ENCODE assay signal across 2 cellular contexts in the genomic region with DNA sequence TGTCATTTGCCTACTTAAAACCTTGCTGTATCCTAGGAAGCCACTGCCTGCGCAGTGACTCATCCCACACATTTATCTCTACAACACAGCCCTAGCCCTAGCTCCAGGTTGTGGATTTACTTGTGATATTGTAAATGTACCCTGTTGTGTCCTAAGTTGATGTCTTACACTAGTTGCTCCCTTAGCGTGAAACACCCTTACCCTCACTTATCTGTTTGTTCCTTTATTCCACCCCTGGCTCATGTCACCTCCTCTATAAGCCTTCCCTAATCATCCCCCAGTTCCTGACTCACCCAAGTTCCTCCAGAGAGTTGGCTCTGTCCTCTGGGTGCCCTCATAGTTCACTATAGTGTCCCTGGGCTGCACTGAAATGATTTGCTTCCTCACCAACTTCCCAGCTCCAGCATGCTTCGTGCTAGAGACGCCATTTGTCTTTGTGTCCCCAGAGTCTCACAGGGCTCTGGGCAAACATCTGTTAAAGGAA.
TF ChIP-seq lines count a peak whose summit lies in the region.

No MANE protein-coding gene starts in this region.

TF ChIP-seq in GM23338, 12 proteins besides CTCF, POLR2A, EP300 and RAD21 (continues in another document):
- TF ChIP-seq, protein P1, sequence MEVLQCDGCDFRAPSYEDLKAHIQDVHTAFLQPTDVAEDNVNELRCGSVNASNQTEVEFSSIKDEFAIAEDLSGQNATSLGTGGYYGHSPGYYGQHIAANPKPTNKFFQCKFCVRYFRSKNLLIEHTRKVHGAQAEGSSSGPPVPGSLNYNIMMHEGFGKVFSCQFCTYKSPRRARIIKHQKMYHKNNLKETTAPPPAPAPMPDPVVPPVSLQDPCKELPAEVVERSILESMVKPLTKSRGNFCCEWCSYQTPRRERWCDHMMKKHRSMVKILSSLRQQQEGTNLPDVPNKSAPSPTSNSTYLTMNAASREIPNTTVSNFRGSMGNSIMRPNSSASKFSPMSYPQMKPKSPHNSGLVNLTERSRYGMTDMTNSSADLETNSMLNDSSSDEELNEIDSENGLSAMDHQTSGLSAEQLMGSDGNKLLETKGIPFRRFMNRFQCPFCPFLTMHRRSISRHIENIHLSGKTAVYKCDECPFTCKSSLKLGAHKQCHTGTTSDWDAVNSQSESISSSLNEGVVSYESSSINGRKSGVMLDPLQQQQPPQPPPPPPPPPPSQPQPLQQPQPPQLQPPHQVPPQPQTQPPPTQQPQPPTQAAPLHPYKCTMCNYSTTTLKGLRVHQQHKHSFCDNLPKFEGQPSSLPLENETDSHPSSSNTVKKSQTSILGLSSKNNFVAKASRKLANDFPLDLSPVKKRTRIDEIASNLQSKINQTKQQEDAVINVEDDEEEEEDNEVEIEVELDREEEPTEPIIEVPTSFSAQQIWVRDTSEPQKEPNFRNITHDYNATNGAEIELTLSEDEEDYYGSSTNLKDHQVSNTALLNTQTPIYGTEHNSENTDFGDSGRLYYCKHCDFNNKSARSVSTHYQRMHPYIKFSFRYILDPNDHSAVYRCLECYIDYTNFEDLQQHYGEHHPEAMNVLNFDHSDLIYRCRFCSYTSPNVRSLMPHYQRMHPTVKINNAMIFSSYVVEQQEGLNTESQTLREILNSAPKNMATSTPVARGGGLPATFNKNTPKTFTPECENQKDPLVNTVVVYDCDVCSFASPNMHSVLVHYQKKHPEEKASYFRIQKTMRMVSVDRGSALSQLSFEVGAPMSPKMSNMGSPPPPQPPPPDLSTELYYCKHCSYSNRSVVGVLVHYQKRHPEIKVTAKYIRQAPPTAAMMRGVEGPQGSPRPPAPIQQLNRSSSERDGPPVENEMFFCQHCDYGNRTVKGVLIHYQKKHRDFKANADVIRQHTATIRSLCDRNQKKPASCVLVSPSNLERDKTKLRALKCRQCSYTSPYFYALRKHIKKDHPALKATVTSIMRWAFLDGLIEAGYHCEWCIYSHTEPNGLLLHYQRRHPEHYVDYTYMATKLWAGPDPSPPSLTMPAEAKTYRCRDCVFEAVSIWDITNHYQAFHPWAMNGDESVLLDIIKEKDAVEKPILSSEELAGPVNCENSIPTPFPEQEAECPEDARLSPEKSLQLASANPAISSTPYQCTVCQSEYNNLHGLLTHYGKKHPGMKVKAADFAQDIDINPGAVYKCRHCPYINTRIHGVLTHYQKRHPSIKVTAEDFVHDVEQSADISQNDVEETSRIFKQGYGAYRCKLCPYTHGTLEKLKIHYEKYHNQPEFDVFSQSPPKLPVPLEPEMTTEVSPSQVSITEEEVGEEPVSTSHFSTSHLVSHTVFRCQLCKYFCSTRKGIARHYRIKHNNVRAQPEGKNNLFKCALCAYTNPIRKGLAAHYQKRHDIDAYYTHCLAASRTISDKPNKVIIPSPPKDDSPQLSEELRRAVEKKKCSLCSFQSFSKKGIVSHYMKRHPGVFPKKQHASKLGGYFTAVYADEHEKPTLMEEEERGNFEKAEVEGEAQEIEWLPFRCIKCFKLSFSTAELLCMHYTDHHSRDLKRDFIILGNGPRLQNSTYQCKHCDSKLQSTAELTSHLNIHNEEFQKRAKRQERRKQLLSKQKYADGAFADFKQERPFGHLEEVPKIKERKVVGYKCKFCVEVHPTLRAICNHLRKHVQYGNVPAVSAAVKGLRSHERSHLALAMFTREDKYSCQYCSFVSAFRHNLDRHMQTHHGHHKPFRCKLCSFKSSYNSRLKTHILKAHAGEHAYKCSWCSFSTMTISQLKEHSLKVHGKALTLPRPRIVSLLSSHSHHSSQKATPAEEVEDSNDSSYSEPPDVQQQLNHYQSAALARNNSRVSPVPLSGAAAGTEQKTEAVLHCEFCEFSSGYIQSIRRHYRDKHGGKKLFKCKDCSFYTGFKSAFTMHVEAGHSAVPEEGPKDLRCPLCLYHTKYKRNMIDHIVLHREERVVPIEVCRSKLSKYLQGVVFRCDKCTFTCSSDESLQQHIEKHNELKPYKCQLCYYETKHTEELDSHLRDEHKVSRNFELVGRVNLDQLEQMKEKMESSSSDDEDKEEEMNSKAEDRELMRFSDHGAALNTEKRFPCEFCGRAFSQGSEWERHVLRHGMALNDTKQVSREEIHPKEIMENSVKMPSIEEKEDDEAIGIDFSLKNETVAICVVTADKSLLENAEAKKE (CRISPR knock-in tag; IDR thresholded peaks at IDR 0.05), result no peak
- no peak for TF ChIP-seq EZH2 (IDR thresholded peaks at IDR 0.05; ENCODE audit: low read depth, unreplicated experiment)
- no peak for TF ChIP-seq STAT1 (IDR thresholded peaks at IDR 0.05; ENCODE audit: unreplicated experiment)
- no peak for TF ChIP-seq JUNB (IDR thresholded peaks at IDR 0.05; ENCODE audit: unreplicated experiment)
- TF ChIP-seq REST (IDR thresholded peaks at IDR 0.05; ENCODE audit: unreplicated experiment), result no peak
- TF ChIP-seq CREB1 (CRISPR knock-in tag; IDR thresholded peaks at IDR 0.05; ENCODE audit: low read depth), result no peak
- no peak for TF ChIP-seq ETS1 (IDR thresholded peaks at IDR 0.05)
- TF ChIP-seq POLR2AphosphoS5 (IDR thresholded peaks at IDR 0.05; ENCODE audit: low read depth), result no peak
- no peak for TF ChIP-seq ZNF331 (CRISPR knock-in tag; IDR thresholded peaks at IDR 0.05; ENCODE audit: low read depth)

TF ChIP-seq in H1, 55 proteins besides CTCF, POLR2A, EP300 and RAD21:
- TF ChIP-seq, protein P2, sequence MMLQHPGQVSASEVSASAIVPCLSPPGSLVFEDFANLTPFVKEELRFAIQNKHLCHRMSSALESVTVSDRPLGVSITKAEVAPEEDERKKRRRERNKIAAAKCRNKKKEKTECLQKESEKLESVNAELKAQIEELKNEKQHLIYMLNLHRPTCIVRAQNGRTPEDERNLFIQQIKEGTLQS (IDR thresholded peaks at IDR 0.05; ENCODE audit: insufficient read depth, low read depth, low read length), result no peak
- TF ChIP-seq YY1 (IDR thresholded peaks at IDR 0.05; ENCODE audit: low read depth, low read length) (no peak), CEBPB (IDR thresholded peaks at IDR 0.05; ENCODE audit: low read depth, low read length) (no peak), SP1 (IDR thresholded peaks at IDR 0.05; ENCODE audit: low read depth, low read length) (no peak), KDM4A (IDR thresholded peaks at IDR 0.05; ENCODE audit: low read depth, low read length, severe bottlenecking) (no peak), JUN (IDR thresholded peaks at IDR 0.05; ENCODE audit: low read depth, low read length) (no peak), CTBP2 (IDR thresholded peaks at IDR 0.05; ENCODE audit: borderline replicate concordance, insufficient read depth, insufficient read length, low read length) (no peak), CREB1 (IDR thresholded peaks at IDR 0.05) (no peak), RNF2 (IDR thresholded peaks at IDR 0.05; ENCODE audit: borderline replicate concordance, low read depth, low read length, missing control alignments, poor library complexity, severe bottlenecking) (no peak), POLR2AphosphoS5 (IDR thresholded peaks at IDR 0.05; ENCODE audit: low read depth, low read length) (no peak), EZH2 (IDR thresholded peaks at IDR 0.05; ENCODE audit: low read depth, low read length, severe bottlenecking) (no peak), ATF2 (IDR thresholded peaks at IDR 0.05; ENCODE audit: low read length) (no peak), NRF1 (IDR thresholded peaks at IDR 0.05; ENCODE audit: low read depth, low read length) (no peak)
- TF ChIP-seq, protein P3, sequence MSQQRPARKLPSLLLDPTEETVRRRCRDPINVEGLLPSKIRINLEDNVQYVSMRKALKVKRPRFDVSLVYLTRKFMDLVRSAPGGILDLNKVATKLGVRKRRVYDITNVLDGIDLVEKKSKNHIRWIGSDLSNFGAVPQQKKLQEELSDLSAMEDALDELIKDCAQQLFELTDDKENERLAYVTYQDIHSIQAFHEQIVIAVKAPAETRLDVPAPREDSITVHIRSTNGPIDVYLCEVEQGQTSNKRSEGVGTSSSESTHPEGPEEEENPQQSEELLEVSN (IDR thresholded peaks at IDR 0.05), result no peak
- TF ChIP-seq, protein P4, sequence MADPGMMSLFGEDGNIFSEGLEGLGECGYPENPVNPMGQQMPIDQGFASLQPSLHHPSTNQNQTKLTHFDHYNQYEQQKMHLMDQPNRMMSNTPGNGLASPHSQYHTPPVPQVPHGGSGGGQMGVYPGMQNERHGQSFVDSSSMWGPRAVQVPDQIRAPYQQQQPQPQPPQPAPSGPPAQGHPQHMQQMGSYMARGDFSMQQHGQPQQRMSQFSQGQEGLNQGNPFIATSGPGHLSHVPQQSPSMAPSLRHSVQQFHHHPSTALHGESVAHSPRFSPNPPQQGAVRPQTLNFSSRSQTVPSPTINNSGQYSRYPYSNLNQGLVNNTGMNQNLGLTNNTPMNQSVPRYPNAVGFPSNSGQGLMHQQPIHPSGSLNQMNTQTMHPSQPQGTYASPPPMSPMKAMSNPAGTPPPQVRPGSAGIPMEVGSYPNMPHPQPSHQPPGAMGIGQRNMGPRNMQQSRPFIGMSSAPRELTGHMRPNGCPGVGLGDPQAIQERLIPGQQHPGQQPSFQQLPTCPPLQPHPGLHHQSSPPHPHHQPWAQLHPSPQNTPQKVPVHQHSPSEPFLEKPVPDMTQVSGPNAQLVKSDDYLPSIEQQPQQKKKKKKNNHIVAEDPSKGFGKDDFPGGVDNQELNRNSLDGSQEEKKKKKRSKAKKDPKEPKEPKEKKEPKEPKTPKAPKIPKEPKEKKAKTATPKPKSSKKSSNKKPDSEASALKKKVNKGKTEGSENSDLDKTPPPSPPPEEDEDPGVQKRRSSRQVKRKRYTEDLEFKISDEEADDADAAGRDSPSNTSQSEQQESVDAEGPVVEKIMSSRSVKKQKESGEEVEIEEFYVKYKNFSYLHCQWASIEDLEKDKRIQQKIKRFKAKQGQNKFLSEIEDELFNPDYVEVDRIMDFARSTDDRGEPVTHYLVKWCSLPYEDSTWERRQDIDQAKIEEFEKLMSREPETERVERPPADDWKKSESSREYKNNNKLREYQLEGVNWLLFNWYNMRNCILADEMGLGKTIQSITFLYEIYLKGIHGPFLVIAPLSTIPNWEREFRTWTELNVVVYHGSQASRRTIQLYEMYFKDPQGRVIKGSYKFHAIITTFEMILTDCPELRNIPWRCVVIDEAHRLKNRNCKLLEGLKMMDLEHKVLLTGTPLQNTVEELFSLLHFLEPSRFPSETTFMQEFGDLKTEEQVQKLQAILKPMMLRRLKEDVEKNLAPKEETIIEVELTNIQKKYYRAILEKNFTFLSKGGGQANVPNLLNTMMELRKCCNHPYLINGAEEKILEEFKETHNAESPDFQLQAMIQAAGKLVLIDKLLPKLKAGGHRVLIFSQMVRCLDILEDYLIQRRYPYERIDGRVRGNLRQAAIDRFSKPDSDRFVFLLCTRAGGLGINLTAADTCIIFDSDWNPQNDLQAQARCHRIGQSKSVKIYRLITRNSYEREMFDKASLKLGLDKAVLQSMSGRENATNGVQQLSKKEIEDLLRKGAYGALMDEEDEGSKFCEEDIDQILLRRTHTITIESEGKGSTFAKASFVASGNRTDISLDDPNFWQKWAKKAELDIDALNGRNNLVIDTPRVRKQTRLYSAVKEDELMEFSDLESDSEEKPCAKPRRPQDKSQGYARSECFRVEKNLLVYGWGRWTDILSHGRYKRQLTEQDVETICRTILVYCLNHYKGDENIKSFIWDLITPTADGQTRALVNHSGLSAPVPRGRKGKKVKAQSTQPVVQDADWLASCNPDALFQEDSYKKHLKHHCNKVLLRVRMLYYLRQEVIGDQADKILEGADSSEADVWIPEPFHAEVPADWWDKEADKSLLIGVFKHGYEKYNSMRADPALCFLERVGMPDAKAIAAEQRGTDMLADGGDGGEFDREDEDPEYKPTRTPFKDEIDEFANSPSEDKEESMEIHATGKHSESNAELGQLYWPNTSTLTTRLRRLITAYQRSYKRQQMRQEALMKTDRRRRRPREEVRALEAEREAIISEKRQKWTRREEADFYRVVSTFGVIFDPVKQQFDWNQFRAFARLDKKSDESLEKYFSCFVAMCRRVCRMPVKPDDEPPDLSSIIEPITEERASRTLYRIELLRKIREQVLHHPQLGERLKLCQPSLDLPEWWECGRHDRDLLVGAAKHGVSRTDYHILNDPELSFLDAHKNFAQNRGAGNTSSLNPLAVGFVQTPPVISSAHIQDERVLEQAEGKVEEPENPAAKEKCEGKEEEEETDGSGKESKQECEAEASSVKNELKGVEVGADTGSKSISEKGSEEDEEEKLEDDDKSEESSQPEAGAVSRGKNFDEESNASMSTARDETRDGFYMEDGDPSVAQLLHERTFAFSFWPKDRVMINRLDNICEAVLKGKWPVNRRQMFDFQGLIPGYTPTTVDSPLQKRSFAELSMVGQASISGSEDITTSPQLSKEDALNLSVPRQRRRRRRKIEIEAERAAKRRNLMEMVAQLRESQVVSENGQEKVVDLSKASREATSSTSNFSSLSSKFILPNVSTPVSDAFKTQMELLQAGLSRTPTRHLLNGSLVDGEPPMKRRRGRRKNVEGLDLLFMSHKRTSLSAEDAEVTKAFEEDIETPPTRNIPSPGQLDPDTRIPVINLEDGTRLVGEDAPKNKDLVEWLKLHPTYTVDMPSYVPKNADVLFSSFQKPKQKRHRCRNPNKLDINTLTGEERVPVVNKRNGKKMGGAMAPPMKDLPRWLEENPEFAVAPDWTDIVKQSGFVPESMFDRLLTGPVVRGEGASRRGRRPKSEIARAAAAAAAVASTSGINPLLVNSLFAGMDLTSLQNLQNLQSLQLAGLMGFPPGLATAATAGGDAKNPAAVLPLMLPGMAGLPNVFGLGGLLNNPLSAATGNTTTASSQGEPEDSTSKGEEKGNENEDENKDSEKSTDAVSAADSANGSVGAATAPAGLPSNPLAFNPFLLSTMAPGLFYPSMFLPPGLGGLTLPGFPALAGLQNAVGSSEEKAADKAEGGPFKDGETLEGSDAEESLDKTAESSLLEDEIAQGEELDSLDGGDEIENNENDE (IDR thresholded peaks at IDR 0.05; ENCODE audit: insufficient replicate concordance, low read length), result no peak
